16 cellular contexts compared by ENCODE assay signal in genomic region chr2:23616630-23617029, GRCh38.
DNase-seq lines count a peak whose midpoint lies in the region; ATAC-seq and TF ChIP-seq lines count a peak whose summit lies in the region.
"Had no signal": no experiment of that assay in that cellular context is flagged by ENCODE, and none has a peak within 500 bp of the region (broad histone marks: within the 10 kb centered on the region; RNA-seq: fewer than 3 reads in every experiment).

No MANE protein-coding gene starts in this region.

- no peak for ATAC-seq in HG02852 (IDR thresholded peaks at IDR 0.05; ENCODE audit: unreplicated experiment)
- ATAC-seq in activated CD8-positive, alpha-beta T cell treated with anti-CD3 and anti-CD28 coated beads, Interleukin-2, amount 10 ng/mL, durations not matched to agents 7 days and 5 days: no peak
- ATAC-seq: activated CD8-positive, alpha-beta T cell treated with anti-CD3 and anti-CD28 coated beads for 36 hours; PC-3; stimulated activated naive CD8-positive, alpha-beta T cell treated with anti-CD3 and anti-CD28 coated beads, Interleukin-15, amount 100 ng/mL, for 72 hours had no signal

- peaks cover 11% of the 10 kb centered on the region for H3K9me3 ChIP-seq in endodermal cell (ENCODE audit: control insufficient read depth, low read length)

- CTCF ChIA-PET in activated CD8-positive, alpha-beta T cell treated with anti-CD3 and anti-CD28 coated beads, Interleukin-2, amount 10 ng/mL, durations not matched to agents 7 days and 5 days (lab: Charles Lee): no interaction called here

- WGBS in endodermal cell (ENCODE audit: insufficient coverage in 1 of 2, insufficient read length in 1 of 2), 2 experiments: 83 to 91% methylated on average over 8 to 15 of the region's 15 CpGs

- no peak overlapping the region for H3K27ac Mint-ChIP-seq in endodermal cell
- no peak overlapping the region for H3K27ac Mint-ChIP-seq in neural crest cell (ENCODE audit: unreplicated experiment)
- peak overlapping the region; percentile 49 for H3K27ac Mint-ChIP-seq in type B pancreatic cell
- H3K27ac Mint-ChIP-seq in activated CD8-positive, alpha-beta T cell treated with anti-CD3 and anti-CD28 coated beads, Interleukin-2, amount 10 ng/mL, durations not matched to agents 7 days and 5 days: no peak overlapping the region
- H3K27ac Mint-ChIP-seq: activated CD8-positive, alpha-beta T cell treated with anti-CD3 and anti-CD28 coated beads for 36 hours; CD4-positive, CD25-positive, alpha-beta regulatory T cell; memory B cell had no signal

- DNase-seq in NCI-H345 (lab: John Stamatoyannopoulos, UW): peak; percentile 79
- DNase-seq in NCI-H345 treated with DMSO at 0.1 percent for 48 hours (lab: John Stamatoyannopoulos, UW; ENCODE audit: unreplicated experiment): no peak
- no peak for DNase-seq in endodermal cell
- DNase-seq in neural crest cell (ENCODE audit: low read depth, low spot score): no peak
- DNase-seq in type B pancreatic cell (ENCODE audit: extremely low spot score, unreplicated experiment): no peak
- no peak for DNase-seq in activated CD8-positive, alpha-beta T cell treated with anti-CD3 and anti-CD28 coated beads, Interleukin-2, amount 10 ng/mL, durations not matched to agents 7 days and 5 days
- no peak for DNase-seq in cerebellar cortex (ENCODE audit: low spot score)
- DNase-seq: activated CD8-positive, alpha-beta T cell treated with anti-CD3 and anti-CD28 coated beads for 36 hours; CD4-positive, CD25-positive, alpha-beta regulatory T cell; IMR-90; PC-3; stimulated activated naive CD8-positive, alpha-beta T cell treated with anti-CD3 and anti-CD28 coated beads, Interleukin-15, amount 100 ng/mL, for 72 hours; SW 1271 had no signal

- no peaks in the 10 kb centered on the region for H3K36me3 ChIP-seq in endodermal cell (ENCODE audit: control insufficient read depth, insufficient read depth, low read length)

- no peak overlapping the region for H3K9ac ChIP-seq in endodermal cell (ENCODE audit: extremely low read depth, low read length, poor library complexity, severe bottlenecking)

- no peaks in the 10 kb centered on the region for H3K4me1 ChIP-seq in endodermal cell (ENCODE audit: control insufficient read depth, insufficient read depth, low read length)
- H3K4me1 ChIP-seq: A549 had no signal

- no peak overlapping the region for H3K4me3 ChIP-seq in endodermal cell (ENCODE audit: low read length)
- H3K4me3 ChIP-seq: A549 had no signal

- TF ChIP-seq CTCF in endodermal cell (conservative IDR thresholded peaks at IDR 0.05): no peak
- TF ChIP-seq CTCF in neural crest cell (conservative IDR thresholded peaks at IDR 0.05): no peak
- TF ChIP-seq CTCF in type B pancreatic cell (conservative IDR thresholded peaks at IDR 0.05): no peak

- H3K4me1 Mint-ChIP-seq in endodermal cell: peaks cover 5% of the 10 kb centered on the region
- H3K4me1 Mint-ChIP-seq in neural crest cell: peaks cover 70% of the 10 kb centered on the region
- peaks cover 63% of the 10 kb centered on the region for H3K4me1 Mint-ChIP-seq in type B pancreatic cell (ENCODE audit: unreplicated experiment)
- peaks cover 19% of the 10 kb centered on the region for H3K4me1 Mint-ChIP-seq in activated CD8-positive, alpha-beta T cell treated with anti-CD3 and anti-CD28 coated beads, Interleukin-2, amount 10 ng/mL, durations not matched to agents 7 days and 5 days (ENCODE audit: low read depth)

- peak overlapping the region; percentile 92 for H3K27ac ChIP-seq in endodermal cell (ENCODE audit: low read depth, low read length)
- H3K27ac ChIP-seq: A549 had no signal

- no peaks in the 10 kb centered on the region for H3K27me3 ChIP-seq in endodermal cell (ENCODE audit: control insufficient read depth, insufficient read depth, low read length, poor library complexity, severe bottlenecking)

- no peak overlapping the region for H3K4me3 Mint-ChIP-seq in endodermal cell
- H3K4me3 Mint-ChIP-seq in neural crest cell: peak overlapping the region; percentile 8
- H3K4me3 Mint-ChIP-seq in type B pancreatic cell: peak overlapping the region; percentile 21
- H3K4me3 Mint-ChIP-seq in activated CD8-positive, alpha-beta T cell treated with anti-CD3 and anti-CD28 coated beads, Interleukin-2, amount 10 ng/mL, durations not matched to agents 7 days and 5 days: no peak overlapping the region
- H3K4me3 Mint-ChIP-seq: activated CD8-positive, alpha-beta T cell treated with anti-CD3 and anti-CD28 coated beads for 36 hours; CD4-positive, CD25-positive, alpha-beta regulatory T cell; memory B cell; stimulated activated naive CD8-positive, alpha-beta T cell treated with anti-CD3 and anti-CD28 coated beads, Interleukin-15, amount 100 ng/mL, for 72 hours had no signal

- no peaks in the 10 kb centered on the region for H3K36me3 Mint-ChIP-seq in endodermal cell (ENCODE audit: low read depth)
- peaks cover 5% of the 10 kb centered on the region for H3K36me3 Mint-ChIP-seq in neural crest cell (ENCODE audit: low read depth)
- H3K36me3 Mint-ChIP-seq in type B pancreatic cell: no peaks in the 10 kb centered on the region
- H3K36me3 Mint-ChIP-seq in activated CD8-positive, alpha-beta T cell treated with anti-CD3 and anti-CD28 coated beads, Interleukin-2, amount 10 ng/mL, durations not matched to agents 7 days and 5 days (ENCODE audit: low read depth): peaks cover 4% of the 10 kb centered on the region
- H3K36me3 Mint-ChIP-seq: CD4-positive, CD25-positive, alpha-beta regulatory T cell had no signal

- H3K27me3 Mint-ChIP-seq in endodermal cell (ENCODE audit: insufficient read depth) (no peaks in the 10 kb centered on the region), neural crest cell (ENCODE audit: low read depth) (no peaks in the 10 kb centered on the region), type B pancreatic cell (no peaks in the 10 kb centered on the region)
- H3K27me3 Mint-ChIP-seq in activated CD8-positive, alpha-beta T cell treated with anti-CD3 and anti-CD28 coated beads, Interleukin-2, amount 10 ng/mL, durations not matched to agents 7 days and 5 days (ENCODE audit: low read depth): peaks cover 15% of the 10 kb centered on the region
- H3K27me3 Mint-ChIP-seq: memory B cell; stimulated activated naive CD8-positive, alpha-beta T cell treated with anti-CD3 and anti-CD28 coated beads, Interleukin-15, amount 100 ng/mL, for 72 hours had no signal

- POLR2A ChIA-PET in activated CD8-positive, alpha-beta T cell treated with anti-CD3 and anti-CD28 coated beads, Interleukin-2, amount 10 ng/mL, durations not matched to agents 7 days and 5 days (lab: Charles Lee): no interaction called here

- H3K9me3 Mint-ChIP-seq in endodermal cell (peaks cover 13% of the 10 kb centered on the region), neural crest cell (peaks cover 5% of the 10 kb centered on the region), type B pancreatic cell (no peaks in the 10 kb centered on the region)
- H3K9me3 Mint-ChIP-seq in activated CD8-positive, alpha-beta T cell treated with anti-CD3 and anti-CD28 coated beads, Interleukin-2, amount 10 ng/mL, durations not matched to agents 7 days and 5 days (ENCODE audit: insufficient read depth): peaks cover 8% of the 10 kb centered on the region

Comparison
In these comparisons a context has a peak if more than half of its experiments do, and no peak if none do; other contexts are left out.
1. H3K4me3 Mint-ChIP-seq: peak in neural crest cell (single experiment) and type B pancreatic cell (single experiment); none in endodermal cell (single experiment) and activated CD8-positive, alpha-beta T cell treated with anti-CD3 and anti-CD28 coated beads, Interleukin-2, amount 10 ng/mL, durations not matched to agents 7 days and 5 days (single experiment).